In the genomic region with DNA sequence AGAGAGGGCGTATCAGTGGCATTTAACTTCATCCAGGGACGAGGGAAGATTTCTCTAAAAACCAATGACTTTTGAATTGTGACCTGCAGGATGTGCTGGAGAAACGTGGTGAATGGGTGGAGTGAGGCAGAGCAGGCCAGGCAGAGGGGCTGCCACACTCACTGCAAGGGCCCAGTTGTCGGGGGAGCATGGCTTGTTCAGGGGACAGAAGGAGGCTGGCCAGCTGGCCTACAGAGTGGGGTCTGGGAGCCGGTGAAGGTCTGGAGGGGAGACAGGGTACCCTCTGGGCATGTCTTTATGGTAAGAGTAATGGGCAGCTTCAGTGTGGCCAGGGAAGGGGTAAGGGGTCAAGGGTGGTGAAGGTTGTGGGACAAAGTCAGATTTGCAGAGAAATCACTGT, we compare ENCODE assay signal across 25 cellular contexts.
"Had no signal": no experiment of that assay in that cellular context is flagged by ENCODE, and none has a peak within 500 bp of the region (broad histone marks: within the 10 kb centered on the region; RNA-seq: fewer than 3 reads in every experiment).

No MANE protein-coding gene starts in this region.

- H3K4me3 Mint-ChIP-seq: activated CD4-positive, alpha-beta memory T cell treated with anti-CD3 and anti-CD28 coated beads for 36 hours; activated CD4-positive, alpha-beta T cell treated with anti-CD3 and anti-CD28 coated beads for 36 hours; activated CD4-positive, alpha-beta T cell treated with anti-CD3 and anti-CD28 coated beads, Interleukin-2, amount 10 ng/mL, durations not matched to agents 24 days and 14 days; activated CD8-positive, alpha-beta memory T cell treated with anti-CD3 and anti-CD28 coated beads, Interleukin-2, amount 10 ng/mL, durations not matched to agents 7 days and 5 days; activated CD8-positive, alpha-beta T cell treated with anti-CD3 and anti-CD28 coated beads, Interleukin-2, amount 10 ng/mL, durations not matched to agents 7 days and 5 days; activated naive CD4-positive, alpha-beta T cell treated with anti-CD3 and anti-CD28 coated beads for 36 hours; activated naive CD4-positive, alpha-beta T cell treated with anti-CD3 and anti-CD28 coated beads, Interleukin-2, amount 50 U/mL, for 24 hours; activated naive CD8-positive, alpha-beta T cell treated with anti-CD3 and anti-CD28 coated beads for 36 hours; activated T-helper 1 cell treated with anti-CD3 and anti-CD28 coated beads, Interleukin-12 subunit alpha, Interleukin-12 subunit beta, Interleukin-2, Interleukin-4 antibody, amounts not matched to agents 30 ng/mL and 10 ng/mL and 1 ng/mL, durations not matched to agents 14 hours and 24 hours and 36 hours had no signal

- H3K27me3 ChIP-seq: ascending aorta, brain microvascular endothelial cell had no signal

- H3K4me3 ChIP-seq: ascending aorta had no signal

- DNase-seq: activated CD4-positive, alpha-beta memory T cell treated with anti-CD3 and anti-CD28 coated beads for 36 hours; activated CD4-positive, alpha-beta T cell treated with anti-CD3 and anti-CD28 coated beads for 36 hours; activated CD4-positive, alpha-beta T cell treated with anti-CD3 and anti-CD28 coated beads, Interleukin-2, amount 10 ng/mL, durations not matched to agents 24 days and 14 days; activated CD4-positive, CD25-positive, alpha-beta regulatory T cell; activated CD4-positive, CD25-positive, alpha-beta regulatory T cell treated with anti-CD3 and anti-CD28 coated beads, Interleukin-2, amount 50 U/mL, for 72 hours; activated CD8-positive, alpha-beta memory T cell treated with anti-CD3 and anti-CD28 coated beads, Interleukin-2, amount 10 ng/mL, durations not matched to agents 7 days and 5 days; activated CD8-positive, alpha-beta memory T cell treated with anti-CD3 and anti-CD28 coated beads, Interleukin-2, amount 50 U/mL, for 4 hours; activated CD8-positive, alpha-beta T cell treated with anti-CD3 and anti-CD28 coated beads, Interleukin-2, amount 10 ng/mL, durations not matched to agents 7 days and 5 days; activated effector memory CD4-positive, alpha-beta T cell treated with anti-CD3 and anti-CD28 coated beads, Interleukin-2, amount 50 U/mL, for 16 hours; activated naive CD4-positive, alpha-beta T cell treated with anti-CD3 and anti-CD28 coated beads for 36 hours; activated naive CD8-positive, alpha-beta T cell treated with anti-CD3 and anti-CD28 coated beads for 36 hours; activated T-cell treated with anti-CD3 and anti-CD28 coated beads, Interleukin-2, amount 50 U/mL, for 1 hour; activated T-cell treated with anti-CD3 and anti-CD28 coated beads, Interleukin-2, amount 50 U/mL, for 48 hours; brain microvascular endothelial cell; cortex of kidney; dermis blood vessel endothelial cell; effector CD8-positive, alpha-beta T cell; erythroblast; foreskin fibroblast; head of caudate nucleus; T-helper 2 cell had no signal

- H3K9me3 Mint-ChIP-seq: activated CD4-positive, alpha-beta memory T cell treated with anti-CD3 and anti-CD28 coated beads for 36 hours; activated CD4-positive, alpha-beta T cell treated with anti-CD3 and anti-CD28 coated beads, Interleukin-2, amount 10 ng/mL, durations not matched to agents 24 days and 14 days; activated naive CD4-positive, alpha-beta T cell treated with anti-CD3 and anti-CD28 coated beads for 36 hours; activated naive CD4-positive, alpha-beta T cell treated with anti-CD3 and anti-CD28 coated beads, Interleukin-2, amount 50 U/mL, for 24 hours; activated naive CD8-positive, alpha-beta T cell treated with anti-CD3 and anti-CD28 coated beads for 36 hours; activated T-helper 1 cell treated with anti-CD3 and anti-CD28 coated beads, Interleukin-12 subunit alpha, Interleukin-12 subunit beta, Interleukin-2, Interleukin-4 antibody, amounts not matched to agents 30 ng/mL and 10 ng/mL and 1 ng/mL, durations not matched to agents 14 hours and 24 hours and 36 hours; activated T-helper 2 cell treated with anti-CD3 and anti-CD28 coated beads, Interferon-gamma antibody, Interleukin-2, Interleukin-4, amounts not matched to agents 10 μg/mL and 5 μg/mL and 100 μg/mL, durations not matched to agents 14 hours and 24 hours and 36 hours had no signal

- H3K36me3 ChIP-seq: ascending aorta, brain microvascular endothelial cell had no signal

- H3K27ac Mint-ChIP-seq: activated CD4-positive, alpha-beta memory T cell treated with anti-CD3 and anti-CD28 coated beads for 36 hours; activated CD4-positive, alpha-beta T cell treated with anti-CD3 and anti-CD28 coated beads for 36 hours; activated CD4-positive, alpha-beta T cell treated with anti-CD3 and anti-CD28 coated beads, Interleukin-2, amount 10 ng/mL, durations not matched to agents 24 days and 14 days; activated CD8-positive, alpha-beta memory T cell treated with anti-CD3 and anti-CD28 coated beads, Interleukin-2, amount 10 ng/mL, durations not matched to agents 7 days and 5 days; activated CD8-positive, alpha-beta T cell treated with anti-CD3 and anti-CD28 coated beads, Interleukin-2, amount 10 ng/mL, durations not matched to agents 7 days and 5 days; activated naive CD4-positive, alpha-beta T cell treated with anti-CD3 and anti-CD28 coated beads for 36 hours; activated naive CD4-positive, alpha-beta T cell treated with anti-CD3 and anti-CD28 coated beads, Interleukin-2, amount 50 U/mL, for 24 hours; activated naive CD8-positive, alpha-beta T cell treated with anti-CD3 and anti-CD28 coated beads for 36 hours; activated T-helper 1 cell treated with anti-CD3 and anti-CD28 coated beads, Interleukin-12 subunit alpha, Interleukin-12 subunit beta, Interleukin-2, Interleukin-4 antibody, amounts not matched to agents 30 ng/mL and 10 ng/mL and 1 ng/mL, durations not matched to agents 14 hours and 24 hours and 36 hours; activated T-helper 2 cell treated with anti-CD3 and anti-CD28 coated beads, Interferon-gamma antibody, Interleukin-2, Interleukin-4, amounts not matched to agents 10 μg/mL and 5 μg/mL and 100 μg/mL, durations not matched to agents 14 hours and 24 hours and 36 hours had no signal

- H3K27me3 Mint-ChIP-seq: activated CD4-positive, alpha-beta T cell treated with anti-CD3 and anti-CD28 coated beads for 36 hours; activated CD4-positive, alpha-beta T cell treated with anti-CD3 and anti-CD28 coated beads, Interleukin-2, amount 10 ng/mL, durations not matched to agents 24 days and 14 days had no signal

- H3K36me3 Mint-ChIP-seq: activated CD4-positive, alpha-beta memory T cell treated with anti-CD3 and anti-CD28 coated beads for 36 hours; activated CD8-positive, alpha-beta memory T cell treated with anti-CD3 and anti-CD28 coated beads, Interleukin-2, amount 10 ng/mL, durations not matched to agents 7 days and 5 days; activated naive CD4-positive, alpha-beta T cell treated with anti-CD3 and anti-CD28 coated beads, Interleukin-2, amount 50 U/mL, for 24 hours; activated naive CD8-positive, alpha-beta T cell treated with anti-CD3 and anti-CD28 coated beads for 36 hours had no signal

- H3K9me3 ChIP-seq: ascending aorta had no signal

- H3K4me1 ChIP-seq: ascending aorta had no signal

- H3K4me1 Mint-ChIP-seq: activated CD4-positive, alpha-beta T cell treated with anti-CD3 and anti-CD28 coated beads for 36 hours; activated CD4-positive, alpha-beta T cell treated with anti-CD3 and anti-CD28 coated beads, Interleukin-2, amount 10 ng/mL, durations not matched to agents 24 days and 14 days; activated CD8-positive, alpha-beta memory T cell treated with anti-CD3 and anti-CD28 coated beads, Interleukin-2, amount 10 ng/mL, durations not matched to agents 7 days and 5 days; activated naive CD4-positive, alpha-beta T cell treated with anti-CD3 and anti-CD28 coated beads, Interleukin-2, amount 50 U/mL, for 24 hours; activated naive CD8-positive, alpha-beta T cell treated with anti-CD3 and anti-CD28 coated beads for 36 hours had no signal

- H3K27ac ChIP-seq: ascending aorta, brain microvascular endothelial cell had no signal

- ATAC-seq: activated CD4-positive, alpha-beta T cell treated with anti-CD3 and anti-CD28 coated beads for 36 hours; activated CD8-positive, alpha-beta memory T cell treated with anti-CD3 and anti-CD28 coated beads, Interleukin-2, amount 10 ng/mL, durations not matched to agents 7 days and 5 days; activated CD8-positive, alpha-beta T cell treated with anti-CD3 and anti-CD28 coated beads, Interleukin-2, amount 10 ng/mL, durations not matched to agents 7 days and 5 days had no signal
